ENCODE assay signal across 8 cellular contexts in genomic region chr6:16712931-16713484, GRCh38. TPM values are rescaled to one million over a fixed set of nuclear protein-coding genes. Genes with fewer than 3 reads are reported as not detected.
DNase-seq lines count a peak whose midpoint lies in the region; ATAC-seq and TF ChIP-seq lines count a peak whose summit lies in the region.

No MANE protein-coding gene starts in this region.

- peak overlapping the region; percentile 54 to 68 for H3K27ac ChIP-seq in coronary artery
- H3K27ac ChIP-seq in mesenchymal stem cell (ENCODE audit: low read length, poor library complexity, severe bottlenecking), result peak overlapping the region; percentile 65
- peak overlapping the region; percentile 3 to 87 (median 73) for H3K27ac ChIP-seq in tibial nerve

- no peak overlapping the region for H3K4ac ChIP-seq in mesenchymal stem cell (ENCODE audit: low read depth in 1 of 2, low read length in 2 of 2)

- H2BK5ac ChIP-seq in mesenchymal stem cell (ENCODE audit: low read depth, low read length, poor library complexity, severe bottlenecking), result no peak overlapping the region

- H3K9ac ChIP-seq in mesenchymal stem cell (ENCODE audit: low read length), result peak overlapping the region; percentile 90

- H3K4me1 ChIP-seq in mesenchymal stem cell (ENCODE audit: control insufficient read depth, insufficient read depth, low read depth, low read length) (peaks cover 11% of the 10 kb centered on the region), tibial nerve (peaks cover 0 to 40% (median 19%) of the 10 kb centered on the region in 4 donors)

- H3K79me1 ChIP-seq in mesenchymal stem cell (replicated peaks; ENCODE audit: low read length, poor library complexity, severe bottlenecking), result peaks cover 29% of the 10 kb centered on the region

- no peak overlapping the region for H2BK120ac ChIP-seq in mesenchymal stem cell (ENCODE audit: low read depth, low read length)

- H4K8ac ChIP-seq in mesenchymal stem cell (ENCODE audit: low read length), result no peak overlapping the region

- H2AFZ ChIP-seq in mesenchymal stem cell (ENCODE audit: low read depth, low read length), result no peak overlapping the region

- H3K27me3 ChIP-seq in mesenchymal stem cell (ENCODE audit: control insufficient read depth in 1 of 2, insufficient read depth in 1 of 2, low read length in 2 of 2) (no peaks in the 10 kb centered on the region), tibial nerve (no peaks in the 10 kb centered on the region)

- WGBS in mesenchymal stem cell, result 34% methylated on average over 6 of the region's 7 CpGs
- WGBS in tibial nerve, 2 donors, result 10 to 20% methylated on average over 7 of the region's 7 CpGs

- no peak for TF ChIP-seq POLR2A in tibial nerve (IDR thresholded peaks at IDR 0.05)

- H2BK12ac ChIP-seq in mesenchymal stem cell (ENCODE audit: low read length in 2 of 2), result no peak overlapping the region

- no peak overlapping the region for H4K91ac ChIP-seq in mesenchymal stem cell (ENCODE audit: low read length)

- no peak overlapping the region for H2AK5ac ChIP-seq in mesenchymal stem cell (ENCODE audit: low read length, severe bottlenecking)

- no peak overlapping the region for H2BK15ac ChIP-seq in mesenchymal stem cell (ENCODE audit: low read depth, poor library complexity, severe bottlenecking)

- H3K36me3 ChIP-seq in mesenchymal stem cell (ENCODE audit: control insufficient read depth in 1 of 2, insufficient read depth in 2 of 2, low read depth in 1 of 2, low read length in 2 of 2), result peaks cover 6 to 10% of the 10 kb centered on the region in 2 experiments
- no peaks in the 10 kb centered on the region for H3K36me3 ChIP-seq in tibial nerve

- H3K9me3 ChIP-seq in mesenchymal stem cell (ENCODE audit: control insufficient read depth, low read length), result no peaks in the 10 kb centered on the region
- no peaks in the 10 kb centered on the region for H3K9me3 ChIP-seq in tibial nerve

- TF ChIP-seq EP300 in tibial nerve (IDR thresholded peaks at IDR 0.05), result peak in 1 of 2 donors; percentile 87

- DNase-seq in activated effector memory CD4-positive, alpha-beta T cell treated with anti-CD3 and anti-CD28 coated beads, Interleukin-2, amount 50 U/mL, for 16 hours, result peak; percentile 76
- DNase-seq in activated effector memory CD4-positive, alpha-beta T cell treated with Interleukin-2 at 50 U/mL for 16 hours, result no peak
- DNase-seq in SK-N-DZ (ENCODE audit: low spot score) (peak; percentile 9), coronary artery (ENCODE audit: low spot score) (no peak), mesenchymal stem cell (peak; percentile 96), tibial nerve (ENCODE audit: low spot score in 2 of 2) (peak in 1 of 2 donors; percentile 48)

- peak overlapping the region in 1 of 2 experiments; percentile 92 for H3K18ac ChIP-seq in mesenchymal stem cell (ENCODE audit: low read depth in 1 of 2, low read length in 2 of 2)

- ATAC-seq in HG02981 (IDR thresholded peaks at IDR 0.05; ENCODE audit: unreplicated experiment), result peak; percentile 33
- ATAC-seq in HG03097 (IDR thresholded peaks at IDR 0.05; ENCODE audit: low FRiP score, unreplicated experiment), result no peak

- no peak overlapping the region for H3K4me2 ChIP-seq in mesenchymal stem cell (ENCODE audit: low read length, poor library complexity, severe bottlenecking)

- H3K4me3 ChIP-seq in coronary artery (peak overlapping the region; percentile 43), mesenchymal stem cell (ENCODE audit: insufficient read depth in 1 of 2, low read depth in 1 of 2, low read length in 2 of 2) (peak overlapping the region in 1 of 2 experiments; percentile 64), tibial nerve (peak overlapping the region in 3 of 4 donors; percentile 7 to 17 (median 13))

- H3K23ac ChIP-seq in mesenchymal stem cell (ENCODE audit: low read length in 2 of 2), result no peak overlapping the region

- H3K14ac ChIP-seq in mesenchymal stem cell (ENCODE audit: low read length in 2 of 2), result no peak overlapping the region

- TF ChIP-seq CTCF in coronary artery (IDR thresholded peaks at IDR 0.05) (no peak), tibial nerve (IDR thresholded peaks at IDR 0.05) (peak in 3 of 5 experiments; percentile 16 to 24 (median 21))

RNA-seq across cellular contexts. Expression of gene ATXN1, which starts 48.3 kb away (rescaled TPM):
- 3.0 and 4.4 TPM in 2 replicates for polyA plus RNA-seq in SK-N-DZ (2014; cell fraction: cytosol; rRNA removed)
- 2.3 and 6.3 TPM in 2 replicates for polyA plus RNA-seq in SK-N-DZ (2014; cell fraction: nucleus; rRNA removed)
- polyA plus RNA-seq in mesenchymal stem cell (2013, experiment 1 of 2), result 16.8 TPM
- 16.0 TPM for polyA plus RNA-seq in mesenchymal stem cell (2013, experiment 2 of 2)
- 10 to 100 TPM; 24.9 to 48.0 (median 36.8) TPM for total RNA-seq in tibial nerve

Comparison
In these comparisons a context has a peak if more than half of its experiments do, and no peak if none do; other contexts are left out.
1. DNase-seq: peak in activated effector memory CD4-positive, alpha-beta T cell treated with anti-CD3 and anti-CD28 coated beads, Interleukin-2, amount 50 U/mL, for 16 hours (single experiment), SK-N-DZ (single experiment) and mesenchymal stem cell (single experiment); none in activated effector memory CD4-positive, alpha-beta T cell treated with Interleukin-2 at 50 U/mL for 16 hours (single experiment) and coronary artery (single experiment).
2. Peak in every context shown above with its lines, with median percentiles within 50 percentile points of each other: H3K27ac ChIP-seq.